ENCODE assay signal across 29 cellular contexts in the genomic region with DNA sequence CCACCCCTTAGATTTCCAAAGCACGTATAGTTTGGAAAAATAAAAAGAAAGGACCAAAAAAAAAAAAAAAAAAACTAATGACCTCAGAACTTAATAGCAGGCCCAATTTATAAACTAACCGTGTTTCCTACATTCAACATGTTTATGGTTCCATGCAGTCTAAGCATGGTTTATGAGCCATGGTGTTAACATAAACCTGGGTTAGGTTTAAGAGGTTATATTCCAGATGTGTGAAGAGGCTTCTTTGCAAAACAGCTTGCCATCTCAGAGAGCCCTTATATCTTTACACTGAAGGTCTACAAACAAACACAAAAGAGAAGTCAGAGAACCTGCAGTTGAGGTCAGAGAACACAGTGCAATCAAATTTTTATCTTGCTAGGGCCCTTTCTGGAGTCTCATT.
"Had no signal": no experiment of that assay in that cellular context is flagged by ENCODE, and none has a peak within 500 bp of the region (broad histone marks: within the 10 kb centered on the region; RNA-seq: fewer than 3 reads in every experiment).

No MANE protein-coding gene starts in this region.

- H3K27me3 Mint-ChIP-seq: stimulated activated naive CD8-positive, alpha-beta T cell treated with anti-CD3 and anti-CD28 coated beads, Interleukin-15, amount 100 ng/mL, for 72 hours; type B pancreatic cell had no signal

- H3K36me3 Mint-ChIP-seq: stimulated activated effector memory CD8-positive, alpha-beta T cell treated with anti-CD3 and anti-CD28 coated beads, Interleukin-12 subunit alpha, Interleukin-12 subunit beta, amount 100 ng/mL, for 72 hours had no signal

- H3K36me3 ChIP-seq: transverse colon, uterus, vagina had no signal

- H3K27me3 ChIP-seq: stomach, suprapubic skin, testis, thyroid gland, tibial artery, tibial nerve, transverse colon, upper lobe of left lung, upper lobe of right lung, uterus, vagina had no signal

- H3K9me3 ChIP-seq: stomach, suprapubic skin, testis, thoracic aorta, thyroid gland, tibial artery, tibial nerve, transverse colon, upper lobe of left lung, upper lobe of right lung, uterus, vagina had no signal

- FAIRE-seq: urothelium cell line had no signal

- H3K4me3 Mint-ChIP-seq: stimulated activated effector memory CD8-positive, alpha-beta T cell treated with anti-CD3 and anti-CD28 coated beads, Interleukin-12 subunit alpha, Interleukin-12 subunit beta, amount 100 ng/mL, for 72 hours; stimulated activated memory B cell treated with anti-CD40 and anti-IgM and Interleukin-4, amounts not matched to agents 10 μg/mL and 1 μg/mL and 100 μg/mL, for 72 hours; stimulated activated naive B cell treated with anti-CD40 and anti-IgM and Interleukin-4, amounts not matched to agents 10 μg/mL and 1 μg/mL and 100 μg/mL, for 72 hours; stimulated activated naive CD8-positive, alpha-beta T cell treated with anti-CD3 and anti-CD28 coated beads, Interleukin-15, amount 100 ng/mL, for 72 hours; stimulated activated naive CD8-positive, alpha-beta T cell treated with anti-CD3 and anti-CD28 coated beads, Interleukin-15, Interleukin-2, amounts not matched to agents 100 ng/mL and 50 ng/mL, for 24 hours; type B pancreatic cell had no signal

- H3K4me1 ChIP-seq: stomach, suprapubic skin, testis, thyroid gland, tibial artery, tibial nerve, transverse colon, upper lobe of left lung, upper lobe of right lung, uterus, vagina had no signal

- H3K27ac Mint-ChIP-seq: stimulated activated effector memory CD8-positive, alpha-beta T cell treated with anti-CD3 and anti-CD28 coated beads, Interleukin-12 subunit alpha, Interleukin-12 subunit beta, amount 100 ng/mL, for 72 hours; stimulated activated memory B cell treated with anti-CD40 and anti-IgM and Interleukin-4, amounts not matched to agents 10 μg/mL and 1 μg/mL and 100 μg/mL, for 72 hours; stimulated activated naive B cell treated with anti-CD40 and anti-IgM and Interleukin-4, amounts not matched to agents 10 μg/mL and 1 μg/mL and 100 μg/mL, for 72 hours; stimulated activated naive CD8-positive, alpha-beta T cell treated with anti-CD3 and anti-CD28 coated beads, Interleukin-15, amount 100 ng/mL, for 72 hours; stimulated activated naive CD8-positive, alpha-beta T cell treated with anti-CD3 and anti-CD28 coated beads, Interleukin-15, Interleukin-2, amounts not matched to agents 100 ng/mL and 50 ng/mL, for 24 hours; type B pancreatic cell had no signal

- DNase-seq: stimulated activated CD4-positive, alpha-beta T cell treated with anti-CD3 and anti-CD28 coated beads, Interleukin-2, amount 100 ng/mL, for 48 hours; stimulated activated CD4-positive, alpha-beta T cell treated with anti-CD3 and anti-CD28 coated beads, Interleukin-4, amount 100 ng/mL, for 1 hour; stimulated activated CD4-positive, alpha-beta T cell treated with anti-CD3 and anti-CD28 coated beads, Interleukin-4, amount 100 ng/mL, for 24 hours; stimulated activated CD4-positive, alpha-beta T cell treated with anti-CD3 and anti-CD28 coated beads, Interleukin-4, amount 100 ng/mL, for 4 hours; stimulated activated CD8-positive, alpha-beta memory T cell treated with anti-CD3 and anti-CD28 coated beads, Interleukin-4, amount 100 ng/mL, for 48 hours; stimulated activated naive B cell treated with anti-CD40 and anti-IgM and Interleukin-4, amounts not matched to agents 10 μg/mL and 1 μg/mL and 100 μg/mL, for 72 hours; stimulated activated naive CD4-positive, alpha-beta T cell; stimulated activated naive CD4-positive, alpha-beta T cell treated with Interleukin-2 at 50 U/mL for 16 hours; stimulated activated naive CD8-positive, alpha-beta T cell treated with anti-CD3 and anti-CD28 coated beads, Interleukin-15, amount 100 ng/mL, for 72 hours; stimulated activated naive CD8-positive, alpha-beta T cell treated with anti-CD3 and anti-CD28 coated beads, Interleukin-15, Interleukin-2, amounts not matched to agents 100 U/mL and 50 U/mL, for 24 hours; stomach; substantia nigra; testis; thyroid gland; tibial artery; transverse colon; trophoblast cell; upper lobe of left lung; upper lobe of right lung; uterus had no signal

- H3K9me3 Mint-ChIP-seq: stimulated activated effector memory CD8-positive, alpha-beta T cell treated with anti-CD3 and anti-CD28 coated beads, Interleukin-12 subunit alpha, Interleukin-12 subunit beta, amount 100 ng/mL, for 72 hours; stimulated activated memory B cell treated with anti-CD40 and anti-IgM and Interleukin-4, amounts not matched to agents 10 μg/mL and 1 μg/mL and 100 μg/mL, for 72 hours; stimulated activated naive B cell treated with anti-CD40 and anti-IgM and Interleukin-4, amounts not matched to agents 10 μg/mL and 1 μg/mL and 100 μg/mL, for 72 hours; stimulated activated naive CD8-positive, alpha-beta T cell treated with anti-CD3 and anti-CD28 coated beads, Interleukin-15, amount 100 ng/mL, for 72 hours; stimulated activated naive CD8-positive, alpha-beta T cell treated with anti-CD3 and anti-CD28 coated beads, Interleukin-15, Interleukin-2, amounts not matched to agents 100 ng/mL and 50 ng/mL, for 24 hours; type B pancreatic cell had no signal

- H3K4me3 ChIP-seq: stomach, suprapubic skin, testis, thoracic aorta, thyroid gland, tibial artery, tibial nerve, transverse colon, upper lobe of left lung, upper lobe of right lung, uterus, vagina had no signal

- H3K27ac ChIP-seq: stomach, suprapubic skin, testis, thoracic aorta, thyroid gland, tibial artery, tibial nerve, transverse colon, upper lobe of left lung, upper lobe of right lung, uterus, vagina had no signal

- H3K4me1 Mint-ChIP-seq: stimulated activated effector memory CD8-positive, alpha-beta T cell treated with anti-CD3 and anti-CD28 coated beads, Interleukin-12 subunit alpha, Interleukin-12 subunit beta, amount 100 ng/mL, for 72 hours; stimulated activated memory B cell treated with anti-CD40 and anti-IgM and Interleukin-4, amounts not matched to agents 10 μg/mL and 1 μg/mL and 100 μg/mL, for 72 hours; stimulated activated naive B cell treated with anti-CD40 and anti-IgM and Interleukin-4, amounts not matched to agents 10 μg/mL and 1 μg/mL and 100 μg/mL, for 72 hours; stimulated activated naive CD8-positive, alpha-beta T cell treated with anti-CD3 and anti-CD28 coated beads, Interleukin-15, amount 100 ng/mL, for 72 hours had no signal
